8 cellular contexts compared by ENCODE assay signal in genomic region chr12:32755051-32755653, GRCh38. TPM values are rescaled to one million over a fixed set of nuclear protein-coding genes. Genes with fewer than 3 reads are reported as not detected.
DNase-seq lines count a peak whose midpoint lies in the region; ATAC-seq and TF ChIP-seq lines count a peak whose summit lies in the region.

No MANE protein-coding gene starts in this region.

- H3K9me3 ChIP-seq in AG04450 (ENCODE audit: control insufficient read depth, insufficient read depth, low read length) (no peaks in the 10 kb centered on the region), colonic mucosa (no peaks in the 10 kb centered on the region)

- TF ChIP-seq CTCF in AG04450 (IDR thresholded peaks at IDR 0.05; ENCODE audit: low read depth, low read length) (peak; percentile 78), colonic mucosa (IDR thresholded peaks at IDR 0.05) (peak; percentile 87)

- peak overlapping the region; percentile 76 to 79 for H3K9ac ChIP-seq in colonic mucosa (ENCODE audit: low read depth in 2 of 2, low read length in 2 of 2)

- intact Hi-C loops in colonic mucosa (cut with DNase I) = loop anchor here (5.0 kb wide), 1 partner anchor 1267 kb away; the partner anchor contains the start of gene ALG10

- POLR2A ChIA-PET in AG04450 (lab: Yijun Ruan, JAX) = interaction anchor here (0.7 to 2.6 kb wide), 3 partner anchors 24 to 1267 kb away, joined by 5 to 28 read pairs (median 5); partner anchors contain the start of gene ALG10

- no peaks in the 10 kb centered on the region for H3K27me3 ChIP-seq in AG04450 (ENCODE audit: control insufficient read depth, insufficient read depth, low read length)
- H3K27me3 ChIP-seq in colonic mucosa = no peaks in the 10 kb centered on the region

- H3K36me3 ChIP-seq in colonic mucosa = peaks cover 4% of the 10 kb centered on the region

- peak overlapping the region; percentile 75 for H3K4me3 ChIP-seq in AG04450 (ENCODE audit: low read depth, low read length)
- peak overlapping the region; percentile 92 for H3K4me3 ChIP-seq in colonic mucosa

- CTCF ChIA-PET in AG04450 (lab: Charles Lee) = interaction anchor here (0.6 to 4.9 kb wide), 32 partner anchors 9 to 1429 kb away, joined by 3 to 174 read pairs (median 6); partner anchors contain the start of genes ALG10 and SINHCAF

- no peaks in the 10 kb centered on the region for H3K4me1 ChIP-seq in colonic mucosa

- ATAC-seq in GM18861 (IDR thresholded peaks at IDR 0.05; ENCODE audit: unreplicated experiment) (peak; percentile 61), HG03103 (IDR thresholded peaks at IDR 0.05; ENCODE audit: low read depth, unreplicated experiment) (peak; percentile 65), left lobe of liver (peak; percentile 74)

- peak; percentile 49 for DNase-seq in AG04450 (ENCODE audit: low read depth, low spot score)
- peak; percentile 50 for DNase-seq in NCI-H2227 (lab: John Stamatoyannopoulos, UW; ENCODE audit: unreplicated experiment)
- peak; percentile 49 to 61 for DNase-seq in activated CD4-positive, alpha-beta T cell treated with anti-CD3 and anti-CD28 coated beads for 24 hours (ENCODE audit: low read depth in 2 of 2)
- peak; percentile 88 for DNase-seq in colonic mucosa
- DNase-seq in left lobe of liver (ENCODE audit: low spot score) = peak; percentile 69
- DNase-seq in stimulated activated CD4-positive, alpha-beta T cell treated with anti-CD3 and anti-CD28 coated beads, Interleukin-2, amount 100 ng/mL, for 48 hours = peak; percentile 61 to 64

- H3K27ac ChIP-seq in AG04450 (ENCODE audit: low read depth, low read length) (peak overlapping the region; percentile 91), colonic mucosa (peak overlapping the region; percentile 95)

RNA-seq across cellular contexts. Expression of gene YARS2, which starts 0.5 kb away (rescaled TPM):
- 20.5 and 27.3 TPM in 2 replicates for polyA plus RNA-seq in AG04450 (2011; rRNA removed)
- 12.1 and 12.2 TPM in 2 replicates for polyA minus RNA-seq in AG04450 (2011; rRNA and poly(A)+ RNA removed)
- total RNA-seq in colonic mucosa (10 to 100 TPM; 14.1 to 28.0 TPM), left lobe of liver (7.2 TPM)

Comparison
In these comparisons a context has a peak if more than half of its experiments do, and no peak if none do; other contexts are left out.
1. Peak in every context shown above with its lines: DNase-seq, ATAC-seq, H3K4me3 ChIP-seq and H3K27ac ChIP-seq.